In the genomic region with DNA sequence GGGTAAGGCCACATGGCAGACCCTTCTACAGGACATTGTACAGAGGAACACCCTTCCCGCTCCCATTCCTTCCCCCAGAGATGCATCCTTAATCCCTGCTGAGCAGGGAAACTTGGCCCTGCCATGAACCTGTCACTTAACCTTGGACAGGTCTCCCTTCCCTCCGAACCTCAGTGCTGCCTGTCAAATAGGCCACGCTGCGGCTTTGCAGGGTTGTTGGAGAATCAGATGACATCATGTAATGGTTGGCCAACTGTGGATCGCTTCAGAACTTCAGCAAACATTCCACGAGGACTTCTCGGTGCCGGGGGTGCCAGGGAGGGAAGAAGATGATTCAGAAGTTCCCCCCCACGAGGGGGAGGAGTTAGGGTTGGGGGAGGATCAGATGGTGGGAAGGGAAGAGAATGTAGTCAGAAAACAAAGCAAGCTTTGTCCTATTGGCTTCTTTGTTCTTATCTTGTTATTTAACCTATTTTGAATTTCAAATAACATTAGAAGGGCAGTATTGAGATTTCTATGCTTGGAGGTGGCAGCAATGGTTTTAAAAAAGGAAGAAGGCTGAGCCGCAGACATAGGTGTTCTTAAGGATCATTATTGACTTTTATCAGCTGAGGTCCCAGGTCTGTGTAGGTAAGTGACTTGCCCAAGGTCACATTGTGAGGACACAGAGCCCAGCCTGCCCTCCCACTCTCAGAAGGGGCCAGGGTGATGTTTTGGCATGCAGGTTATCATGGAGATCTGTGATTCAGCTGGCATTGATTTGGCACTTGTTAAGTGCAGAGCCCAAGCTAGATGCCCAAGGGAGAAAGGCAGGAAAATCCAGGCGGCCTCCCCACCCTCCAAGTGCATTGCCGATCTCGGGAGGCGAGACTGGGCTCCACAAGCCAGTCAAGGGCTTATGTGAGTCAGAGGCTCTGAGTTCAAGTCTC, we compare ENCODE assay signal across 7 cellular contexts. TPM values are rescaled to one million over a fixed set of nuclear protein-coding genes. Genes with fewer than 3 reads are reported as not detected.
DNase-seq lines count a peak whose midpoint lies in the region; ATAC-seq and TF ChIP-seq lines count a peak whose summit lies in the region.

No MANE protein-coding gene starts in this region.

- H3K27me3 ChIP-seq in Karpas-422 (ENCODE audit: low read length) = no peaks in the 10 kb centered on the region
- H3K27me3 ChIP-seq in colonic mucosa = no peaks in the 10 kb centered on the region
- no peaks in the 10 kb centered on the region for H3K27me3 ChIP-seq in upper lobe of right lung

- H3K4me2 ChIP-seq in Karpas-422 (ENCODE audit: low read depth, low read length, poor library complexity, severe bottlenecking) = no peak overlapping the region

- TF ChIP-seq CTCF in colonic mucosa (IDR thresholded peaks at IDR 0.05) (no peak), upper lobe of right lung (IDR thresholded peaks at IDR 0.05) (no peak)

- H3K4me3 ChIP-seq in Karpas-422 (ENCODE audit: low read length) = no peak overlapping the region
- no peak overlapping the region for H3K4me3 ChIP-seq in colonic mucosa
- peak overlapping the region; percentile 66 for H3K4me3 ChIP-seq in upper lobe of right lung

- no peaks in the 10 kb centered on the region for H3K9me2 ChIP-seq in Karpas-422 (replicated peaks; ENCODE audit: insufficient read depth, low read length)

- ATAC-seq in upper lobe of right lung = peak; percentile 21
- no peak for ATAC-seq in HG03175 (IDR thresholded peaks at IDR 0.05; ENCODE audit: unreplicated experiment)

- H3K36me3 ChIP-seq in Karpas-422 (ENCODE audit: insufficient read depth, low read length) (no peaks in the 10 kb centered on the region), colonic mucosa (peaks cover 3% of the 10 kb centered on the region), upper lobe of right lung (peaks cover 24% of the 10 kb centered on the region)

- H3K9ac ChIP-seq in Karpas-422 (ENCODE audit: low read length) (no peak overlapping the region), colonic mucosa (ENCODE audit: low read depth in 2 of 2, low read length in 2 of 2) (peak overlapping the region; percentile 39 to 99)

- H4K20me1 ChIP-seq in Karpas-422 (ENCODE audit: insufficient read depth, low read depth, low read length) = no peaks in the 10 kb centered on the region

- intact Hi-C loops in colonic mucosa (cut with DNase I) = no loop called here
- intact Hi-C loops in upper lobe of right lung (cut with DNase I) = no loop called here

- TF ChIP-seq POLR2A in erythroblast (IDR thresholded peaks at IDR 0.05; ENCODE audit: low read length) = no peak

- H3K9me3 ChIP-seq in Karpas-422 (ENCODE audit: low read length) (no peaks in the 10 kb centered on the region), colonic mucosa (no peaks in the 10 kb centered on the region), upper lobe of right lung (no peaks in the 10 kb centered on the region)

- H3K79me2 ChIP-seq in Karpas-422 (ENCODE audit: low read length) = no peaks in the 10 kb centered on the region

- DNase-seq in Karpas-422 (no peak), colonic mucosa (peak; percentile 84), lung microvascular endothelial cell (ENCODE audit: low read depth in 2 of 2) (peak; percentile 79 to 91), upper lobe of right lung (peak; percentile 82), KG1 (lab: John Stamatoyannopoulos, UW) (no peak), erythroblast (lab: John Stamatoyannopoulos, UW) (no peak)

- H3K4me1 ChIP-seq in Karpas-422 (ENCODE audit: low read length) (peaks cover 10% of the 10 kb centered on the region), colonic mucosa (peaks cover 34% of the 10 kb centered on the region), upper lobe of right lung (peaks cover 73% of the 10 kb centered on the region)

- no peak overlapping the region for H3K27ac ChIP-seq in Karpas-422 (ENCODE audit: low read length)
- H3K27ac ChIP-seq in colonic mucosa = peak overlapping the region; percentile 94
- peak overlapping the region; percentile 97 for H3K27ac ChIP-seq in upper lobe of right lung

- peak overlapping the region; percentile 54; the same call in 1 of the 2 replicates for H2AFZ ChIP-seq in Karpas-422 (ENCODE audit: low read length)

RNA-seq across cellular contexts. Expression of gene CDC42EP1, which starts 3.1 kb away (rescaled TPM):
- not detected in 2 replicates for total RNA-seq in Karpas-422 (2014; rRNA removed; shearing (Covaris generic); ENCODE audit: low replicate concordance)
- total RNA-seq in colonic mucosa = 10 to 100 TPM; 66.1 to 97.0 TPM
- total RNA-seq in lung microvascular endothelial cell = 7.8 and 7.9 TPM in 2 replicates
- total RNA-seq in upper lobe of right lung = 73.9 TPM

RNA-seq across cellular contexts. Expression of gene LGALS2, which starts 16.5 kb away (rescaled TPM):
- not detected in 2 replicates for total RNA-seq in Karpas-422 (2014; rRNA removed; shearing (Covaris generic); ENCODE audit: low replicate concordance)
- 100 to 1,000 TPM; 118 to 160 TPM for total RNA-seq in colonic mucosa
- total RNA-seq in lung microvascular endothelial cell = not detected in 2 replicates
- 2.5 TPM for total RNA-seq in upper lobe of right lung

RNA-seq across cellular contexts. Expression of gene CARD10, which starts 44.2 kb away (rescaled TPM):
- total RNA-seq in Karpas-422 (2014; rRNA removed; shearing (Covaris generic); ENCODE audit: low replicate concordance) = not detected in 2 replicates
- total RNA-seq in colonic mucosa = 10 to 100 TPM; 59.3 to 60.5 TPM
- total RNA-seq in lung microvascular endothelial cell = 36.2 and 57.1 TPM in 2 replicates
- total RNA-seq in upper lobe of right lung = 17.0 TPM

RNA-seq across cellular contexts. Expression of gene GGA1, which starts 45.2 kb away (rescaled TPM):
- total RNA-seq in Karpas-422 (2014; rRNA removed; shearing (Covaris generic); ENCODE audit: low replicate concordance) = 64.3 and 97.3 TPM in 2 replicates
- total RNA-seq in colonic mucosa = 10 to 100 TPM; 45.7 to 90.2 TPM
- total RNA-seq in lung microvascular endothelial cell = 29.2 and 85.3 TPM in 2 replicates
- total RNA-seq in upper lobe of right lung = 64.4 TPM

Comparison
In these comparisons a context has a peak if more than half of its experiments do, and no peak if none do; other contexts are left out.
1. DNase-seq: peak in colonic mucosa (single experiment), lung microvascular endothelial cell (2 of 2) and upper lobe of right lung (single experiment); none in Karpas-422 (single experiment), KG1 (single experiment) and erythroblast (0 of 2).
2. RNA of gene LGALS2, which starts 16.5 kb away (total RNA-seq): 118 to 160 TPM in colonic mucosa; 2.5 TPM in upper lobe of right lung (single experiment), not detected in Karpas-422 and not detected in lung microvascular endothelial cell; every median in the first group is over 10 times any median in the second.
3. RNA of gene CARD10, which starts 44.2 kb away (total RNA-seq): 59.3 to 60.5 TPM in colonic mucosa, 36.2 to 57.1 TPM in lung microvascular endothelial cell and 17.0 TPM in upper lobe of right lung (single experiment); not detected in Karpas-422; every median in the first group is over 10 times any median in the second.